ENCODE assay signal across 8 cellular contexts in the genomic region with DNA sequence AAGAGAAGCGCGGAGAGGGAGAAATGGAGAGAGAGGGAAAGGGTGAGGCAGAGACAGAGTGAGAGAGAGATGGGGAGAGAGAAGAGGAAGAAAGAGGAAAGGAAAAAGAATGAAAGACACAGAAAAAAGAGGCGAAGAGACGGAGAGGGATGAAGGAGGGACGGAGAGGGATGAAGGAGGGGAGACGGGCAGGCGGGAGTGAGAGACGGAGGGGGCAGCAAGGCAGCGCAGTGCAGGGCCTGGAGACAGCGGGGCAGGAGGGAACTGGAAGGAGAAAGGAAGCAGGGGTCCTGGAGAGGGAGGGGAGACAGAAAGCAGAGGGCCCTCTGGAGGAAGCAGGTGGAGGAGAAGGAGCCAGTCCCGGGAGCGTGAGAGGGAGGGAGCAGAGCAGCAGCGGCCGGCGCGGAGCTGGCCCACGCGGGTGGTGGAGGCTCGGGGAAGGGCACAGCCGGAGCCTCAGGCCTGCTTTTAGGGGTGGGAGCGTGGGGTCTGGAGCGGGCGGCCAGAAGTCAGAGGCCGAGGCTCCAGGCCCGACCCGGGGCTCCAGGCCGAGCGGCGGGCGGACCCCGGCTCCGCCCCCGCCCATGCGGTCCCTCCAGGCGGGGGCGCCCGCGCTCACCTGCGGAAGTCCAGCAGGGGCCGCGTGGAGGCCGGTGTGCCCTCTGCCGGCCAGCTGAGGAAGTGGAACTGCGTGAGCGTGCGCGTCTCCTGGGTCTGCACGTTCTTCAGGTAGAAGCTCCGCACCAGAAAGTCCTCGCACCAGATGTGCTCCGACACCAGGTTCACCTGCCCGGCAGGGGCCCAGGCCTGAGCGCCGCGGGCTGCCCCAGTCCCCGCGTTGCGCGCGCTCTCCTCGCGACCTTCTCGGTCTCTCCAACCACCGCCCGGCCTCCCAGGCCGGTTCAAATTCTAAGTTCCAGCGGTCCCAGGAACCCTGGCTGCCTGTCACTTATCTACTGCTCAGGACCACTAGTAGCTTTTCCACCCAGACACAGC. TPM values are rescaled to one million over a fixed set of nuclear protein-coding genes. Genes with fewer than 3 reads are reported as not detected.
DNase-seq lines count a peak whose midpoint lies in the region; ATAC-seq and TF ChIP-seq lines count a peak whose summit lies in the region.

No MANE protein-coding gene starts in this region.

- H3K4me1 Mint-ChIP-seq in activated T-helper 2 cell treated with anti-CD3 and anti-CD28 coated beads, Interferon-gamma antibody, Interleukin-2, Interleukin-4, amounts not matched to agents 10 μg/mL and 5 μg/mL and 100 μg/mL, durations not matched to agents 14 hours and 24 hours and 36 hours (ENCODE audit: low read depth): peaks cover 11% of the 10 kb centered on the region

- intact Hi-C loops in activated T-helper 2 cell treated with anti-CD3 and anti-CD28 coated beads, Interferon-gamma antibody, Interleukin-2, Interleukin-4, amounts not matched to agents 10 μg/mL and 5 μg/mL and 100 μg/mL, durations not matched to agents 14 hours and 24 hours and 36 hours (cut with micrococcal nuclease): loop anchor here (1.0 to 5.0 kb wide), 5 partner anchors 15 to 237 kb away; partner anchors contain the start of genes ANKZF1, ATG9A, CNPPD1 and DNAJB2

- peaks cover 1% of the 10 kb centered on the region for H3K27me3 Mint-ChIP-seq in activated T-helper 2 cell treated with anti-CD3 and anti-CD28 coated beads, Interferon-gamma antibody, Interleukin-2, Interleukin-4, amounts not matched to agents 10 μg/mL and 5 μg/mL and 100 μg/mL, durations not matched to agents 14 hours and 24 hours and 36 hours (ENCODE audit: low read depth)

- peak overlapping the region; percentile 87 for H3K27ac Mint-ChIP-seq in activated T-helper 2 cell treated with anti-CD3 and anti-CD28 coated beads, Interferon-gamma antibody, Interleukin-2, Interleukin-4, amounts not matched to agents 10 μg/mL and 5 μg/mL and 100 μg/mL, durations not matched to agents 14 hours and 24 hours and 36 hours

- H3K27me3 ChIP-seq in Peyer's patch: no peaks in the 10 kb centered on the region
- peaks cover 12% of the 10 kb centered on the region for H3K27me3 ChIP-seq in neuron (ENCODE audit: insufficient read depth, low read length)

- no peaks in the 10 kb centered on the region for H3K36me3 Mint-ChIP-seq in activated T-helper 2 cell treated with anti-CD3 and anti-CD28 coated beads, Interferon-gamma antibody, Interleukin-2, Interleukin-4, amounts not matched to agents 10 μg/mL and 5 μg/mL and 100 μg/mL, durations not matched to agents 14 hours and 24 hours and 36 hours (ENCODE audit: low read depth)

- peaks cover 0 to 6% (median 0%) of the 10 kb centered on the region in 4 donors for H3K4me1 ChIP-seq in Peyer's patch
- peaks cover 21% of the 10 kb centered on the region for H3K4me1 ChIP-seq in neuron (ENCODE audit: insufficient read depth, low read length)

- peak in 1 of 2 donors; percentile 29 for TF ChIP-seq POLR2A in Peyer's patch (IDR thresholded peaks at IDR 0.05)

- peak; percentile 37 for DNase-seq in DMS 273 treated with DMSO at 0.1 percent for 48 hours (lab: John Stamatoyannopoulos, UW)
- peak in 72 of 76 experiments; percentile 12 to 84 (median 69) for DNase-seq in HUDEP-2 (lab: John Stamatoyannopoulos, UW; ENCODE audit: unreplicated experiment in 76 of 76)
- peak; percentile 87 to 94 (median 94) for DNase-seq in Peyer's patch
- peak; percentile 85 for DNase-seq in activated T-helper 2 cell treated with anti-CD3 and anti-CD28 coated beads, Interferon-gamma antibody, Interleukin-2, Interleukin-4, amounts not matched to agents 10 μg/mL and 5 μg/mL and 100 μg/mL, durations not matched to agents 14 hours and 24 hours and 36 hours (ENCODE audit: low spot score)
- DNase-seq in foreskin fibroblast: peak; percentile 68 to 93
- peak; percentile 42 for DNase-seq in stromal cell of bone marrow (ENCODE audit: low read depth)

- TF ChIP-seq CTCF in Peyer's patch (IDR thresholded peaks at IDR 0.05): peak; percentile 99 to 100 (median 100)
- peak; percentile 80 for TF ChIP-seq CTCF in foreskin fibroblast (IDR thresholded peaks at IDR 0.05; ENCODE audit: low read depth, low read length)

- peak overlapping the region; percentile 52 to 78 (median 64) for H3K27ac ChIP-seq in Peyer's patch

- peak; percentile 91 for ATAC-seq in GM21381 (IDR thresholded peaks at IDR 0.05; ENCODE audit: unreplicated experiment)

- peak overlapping the region; percentile 71 for H2AFZ ChIP-seq in neuron (ENCODE audit: low read depth, low read length)

- H3K36me3 ChIP-seq in Peyer's patch: no peaks in the 10 kb centered on the region
- no peaks in the 10 kb centered on the region for H3K36me3 ChIP-seq in neuron (ENCODE audit: insufficient read depth, low read length)

- H3K4me3 ChIP-seq in Peyer's patch (peak overlapping the region; percentile 38 to 72 (median 56)), foreskin fibroblast (ENCODE audit: low read depth in 1 of 2, low read length in 2 of 2) (peak overlapping the region; percentile 45 to 48), neuron (ENCODE audit: low read length) (peak overlapping the region; percentile 78)

- peak overlapping the region; percentile 79 for H3K4me3 Mint-ChIP-seq in activated T-helper 2 cell treated with anti-CD3 and anti-CD28 coated beads, Interferon-gamma antibody, Interleukin-2, Interleukin-4, amounts not matched to agents 10 μg/mL and 5 μg/mL and 100 μg/mL, durations not matched to agents 14 hours and 24 hours and 36 hours (ENCODE audit: low read depth)

- H3K9me3 ChIP-seq in Peyer's patch (no peaks in the 10 kb centered on the region), neuron (ENCODE audit: low read length) (no peaks in the 10 kb centered on the region)

- H3K9me3 Mint-ChIP-seq in activated T-helper 2 cell treated with anti-CD3 and anti-CD28 coated beads, Interferon-gamma antibody, Interleukin-2, Interleukin-4, amounts not matched to agents 10 μg/mL and 5 μg/mL and 100 μg/mL, durations not matched to agents 14 hours and 24 hours and 36 hours: no peaks in the 10 kb centered on the region

RNA-seq across cellular contexts. Expression of gene PTPRN, which starts 14.5 kb away (rescaled TPM):
- total RNA-seq in Peyer's patch: 1 to 10 TPM in 2 of 4 donors, under 1 TPM in 1, not detected in 1; 0.88 to 4.9 (median 2.3) TPM
- 1.1 and 1.6 TPM in 2 replicates for total RNA-seq in activated T-helper 2 cell treated with anti-CD3 and anti-CD28 coated beads, Interferon-gamma antibody, Interleukin-2, Interleukin-4, amounts not matched to agents 10 μg/mL and 5 μg/mL and 100 μg/mL, durations not matched to agents 14 hours and 24 hours and 36 hours

RNA-seq across cellular contexts. Expression of gene DNAJB2, which starts 15.5 kb away (rescaled TPM):
- 10 to 100 TPM; 34.7 to 69.4 (median 58.3) TPM for total RNA-seq in Peyer's patch
- 49.8 and 55.6 TPM in 2 replicates for total RNA-seq in activated T-helper 2 cell treated with anti-CD3 and anti-CD28 coated beads, Interferon-gamma antibody, Interleukin-2, Interleukin-4, amounts not matched to agents 10 μg/mL and 5 μg/mL and 100 μg/mL, durations not matched to agents 14 hours and 24 hours and 36 hours

RNA-seq across cellular contexts. Expression of gene RESP18, which starts 37.9 kb away (rescaled TPM):
- not detected for total RNA-seq in Peyer's patch
- not detected in 2 replicates for total RNA-seq in activated T-helper 2 cell treated with anti-CD3 and anti-CD28 coated beads, Interferon-gamma antibody, Interleukin-2, Interleukin-4, amounts not matched to agents 10 μg/mL and 5 μg/mL and 100 μg/mL, durations not matched to agents 14 hours and 24 hours and 36 hours

RNA-seq across cellular contexts. Expression of gene TUBA4A, which starts 40.9 kb away (rescaled TPM):
- total RNA-seq in Peyer's patch: 100 to 1,000 TPM in 3 of 4 donors, 10 to 100 TPM in 1; 49.5 to 137 (median 129) TPM
- 220 and 231 TPM in 2 replicates for total RNA-seq in activated T-helper 2 cell treated with anti-CD3 and anti-CD28 coated beads, Interferon-gamma antibody, Interleukin-2, Interleukin-4, amounts not matched to agents 10 μg/mL and 5 μg/mL and 100 μg/mL, durations not matched to agents 14 hours and 24 hours and 36 hours

RNA-seq across cellular contexts. Expression of gene TUBA4B, which starts 41.6 kb away (rescaled TPM):
- not detected for total RNA-seq in Peyer's patch
- total RNA-seq in activated T-helper 2 cell treated with anti-CD3 and anti-CD28 coated beads, Interferon-gamma antibody, Interleukin-2, Interleukin-4, amounts not matched to agents 10 μg/mL and 5 μg/mL and 100 μg/mL, durations not matched to agents 14 hours and 24 hours and 36 hours: not detected in 2 replicates

Comparison
In these comparisons a context has a peak if more than half of its experiments do, and no peak if none do; other contexts are left out.
1. Peak in every context shown above with its lines: DNase-seq, ATAC-seq, H3K4me3 ChIP-seq and H3K27ac ChIP-seq.
2. DNase-seq: peak in every context shown above with its lines; median percentile 94 in Peyer's patch; 85 in activated T-helper 2 cell treated with anti-CD3 and anti-CD28 coated beads, Interferon-gamma antibody, Interleukin-2, Interleukin-4, amounts not matched to agents 10 μg/mL and 5 μg/mL and 100 μg/mL, durations not matched to agents 14 hours and 24 hours and 36 hours; 80 in foreskin fibroblast; 69 in HUDEP-2; 42 in stromal cell of bone marrow; 37 in DMS 273 treated with DMSO at 0.1 percent for 48 hours.